Comparison of ENCODE assay signal across 9 cellular contexts in genomic region chr2:59888015-59888414, GRCh38.
A peak's percentile ranks its signal among the peaks of the same experiment; 100 is the strongest.
DNase-seq lines count a peak whose midpoint lies in the region; ATAC-seq, FAIRE-seq and TF ChIP-seq lines count a peak whose summit lies in the region.
"Had no signal": no experiment of that assay in that cellular context is flagged by ENCODE, and none has a peak within 500 bp of the region (broad histone marks: within the 10 kb centered on the region; RNA-seq: fewer than 3 reads in every experiment).

No MANE protein-coding gene starts in this region.

- in situ Hi-C loops in brain microvascular endothelial cell (cut with HindIII; ENCODE audit: low pct_ligation_motif_present, low sequenced_read_pairs): no loop called here

- H3K36me3 ChIP-seq in brain microvascular endothelial cell (replicated peaks): no peaks in the 10 kb centered on the region

- no peaks in the 10 kb centered on the region for H3K27me3 ChIP-seq in brain microvascular endothelial cell (replicated peaks)

- no peak for TF ChIP-seq CTCF in brain microvascular endothelial cell (IDR thresholded peaks at IDR 0.05; ENCODE audit: low read depth, low read length, missing control alignments)

- FAIRE-seq in frontal cortex (lab: Jason Lieb, UNC): no peak

- no peak overlapping the region for H3K4me3 ChIP-seq in brain microvascular endothelial cell (ENCODE audit: low read depth, low read length)

- no peak overlapping the region for H3K27ac ChIP-seq in brain microvascular endothelial cell
- H3K27ac ChIP-seq: C4-2B had no signal

- ATAC-seq in HG03135 (IDR thresholded peaks at IDR 0.05; ENCODE audit: unreplicated experiment): peak; percentile 86
- no peak for ATAC-seq in left ventricle myocardium superior

- peak; percentile 42 for DNase-seq in activated gamma-delta T cell treated with Interleukin-2 at 50 U/mL for 16 hours
- DNase-seq in activated gamma-delta T cell (lab: John Stamatoyannopoulos, UW): no peak
- DNase-seq in activated CD8-positive, alpha-beta memory T cell treated with anti-CD3 and anti-CD28 coated beads, Interleukin-2, amount 50 U/mL, for 4 hours: peak; percentile 29
- DNase-seq in stimulated activated CD8-positive, alpha-beta memory T cell treated with anti-CD3 and anti-CD28 coated beads, Interleukin-15, amount 100 ng/mL, for 48 hours (ENCODE audit: low read depth in 2 of 2): peak; percentile 4 to 22
- no peak for DNase-seq in left ventricle myocardium superior
- DNase-seq in brain microvascular endothelial cell: no peak
- no peak for DNase-seq in frontal cortex (ENCODE audit: low spot score in 2 of 2)

- intact Hi-C loops in left ventricle myocardium superior (cut with micrococcal nuclease): no loop called here

Comparison
In these comparisons a context has a peak if more than half of its experiments do, and no peak if none do; other contexts are left out.
1. DNase-seq: peak in activated gamma-delta T cell treated with Interleukin-2 at 50 U/mL for 16 hours (single experiment), activated CD8-positive, alpha-beta memory T cell treated with anti-CD3 and anti-CD28 coated beads, Interleukin-2, amount 50 U/mL, for 4 hours (single experiment) and stimulated activated CD8-positive, alpha-beta memory T cell treated with anti-CD3 and anti-CD28 coated beads, Interleukin-15, amount 100 ng/mL, for 48 hours (2 of 2); none in activated gamma-delta T cell (single experiment), left ventricle myocardium superior (single experiment), brain microvascular endothelial cell (single experiment) and frontal cortex (0 of 2).